Comparison of ENCODE assay signal across 1 cellular context in the genomic region with DNA sequence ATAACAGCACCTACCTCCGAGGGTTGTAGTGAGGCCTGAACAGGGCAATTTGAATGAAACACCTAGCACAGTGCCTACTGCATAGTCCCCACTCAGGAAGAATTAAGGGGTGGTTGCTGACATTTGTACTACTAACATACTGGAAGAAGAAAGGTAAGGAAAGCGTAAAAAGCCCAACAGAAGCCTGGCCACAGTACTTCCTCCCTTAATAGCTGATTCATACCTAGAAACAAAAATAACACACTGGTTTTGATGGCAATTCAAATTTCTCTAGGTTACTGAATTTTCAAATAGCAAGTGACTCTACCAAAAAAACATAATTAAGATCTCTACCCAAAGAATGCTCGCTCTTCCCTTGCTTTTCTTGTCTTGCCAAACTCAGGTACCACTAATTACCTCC.
TF ChIP-seq lines count a peak whose summit lies in the region.

No MANE protein-coding gene starts in this region.

TF ChIP-seq in GM12878, 131 proteins besides CTCF, POLR2A, EP300 and RAD21:
- TF ChIP-seq SIN3A (IDR thresholded peaks at IDR 0.05; ENCODE audit: low read depth, low read length) (no peak), RCOR1 (conservative IDR thresholded peaks at IDR 0.05; ENCODE audit: low read depth, low read length) (no peak), RUNX3 (IDR thresholded peaks at IDR 0.05; ENCODE audit: low read length) (0 out of 2 replicates have a peak, but pooled peaks have one; percentile 10), IRF4 (IDR thresholded peaks at IDR 0.05; ENCODE audit: low read depth, low read length) (no peak), TAF1 (IDR thresholded peaks at IDR 0.05; ENCODE audit: borderline replicate concordance, low read depth, low read length) (no peak), SPI1 (IDR thresholded peaks at IDR 0.05; ENCODE audit: borderline replicate concordance, insufficient read depth, low read depth, low read length) (peak; percentile 26; the same call in 1 of the 2 replicates), ZZZ3 (IDR thresholded peaks at IDR 0.05; ENCODE audit: control insufficient read depth, insufficient read length, low read depth) (no peak), PRDM15 (CRISPR knock-in tag; IDR thresholded peaks at IDR 0.05) (no peak), WRNIP1 (IDR thresholded peaks at IDR 0.05; ENCODE audit: borderline replicate concordance, low read depth, low read length) (no peak), JUND (IDR thresholded peaks at IDR 0.05; ENCODE audit: low read depth, low read length) (no peak), CREM (IDR thresholded peaks at IDR 0.05; ENCODE audit: low read depth) (no peak), RFX5 (IDR thresholded peaks at IDR 0.05; ENCODE audit: low read depth, low read length) (no peak), JUNB (IDR thresholded peaks at IDR 0.05) (peak; percentile 17; the same call in 1 of the 2 replicates)
TF ChIP-seq in GM12878: peak in this region for 3.
